ENCODE assay signal across 39 cellular contexts in the genomic region with DNA sequence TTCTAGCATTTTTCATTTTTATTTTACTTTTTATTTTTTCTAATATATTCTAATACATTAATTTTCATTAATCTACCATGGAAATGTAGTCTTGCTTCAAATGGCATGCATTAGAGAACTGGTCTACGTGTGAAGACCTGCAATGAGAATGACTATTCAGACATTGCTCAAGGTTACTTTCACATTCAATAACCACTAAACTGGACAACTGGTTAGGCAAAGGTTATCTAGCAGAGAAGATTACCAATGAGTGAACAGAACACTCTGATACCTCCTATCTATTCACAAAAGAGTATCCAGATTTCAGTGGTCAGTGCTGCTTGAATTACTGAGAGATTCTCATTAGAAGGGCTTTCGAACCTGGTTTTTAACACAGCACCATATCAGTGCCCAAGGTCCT. TPM values are rescaled to one million over a fixed set of nuclear protein-coding genes. Genes with fewer than 3 reads are reported as not detected.
"Had no signal": no experiment of that assay in that cellular context is flagged by ENCODE, and none has a peak within 500 bp of the region (broad histone marks: within the 10 kb centered on the region; RNA-seq: fewer than 3 reads in every experiment).

No MANE protein-coding gene starts in this region.

- FAIRE-seq: astrocyte, TTC549 had no signal

- DNase-seq: activated B cell treated with CpG ODN at 0.5 μM for 24 hours; activated CD4-positive, alpha-beta memory T cell treated with anti-CD3 and anti-CD28 coated beads for 36 hours; activated CD4-positive, alpha-beta T cell treated with anti-CD3 and anti-CD28 coated beads for 4 hours; activated CD4-positive, alpha-beta T cell treated with anti-CD3 and anti-CD28 coated beads, Interleukin-2, amount 10 ng/mL, durations not matched to agents 24 days and 14 days; activated CD4-positive, alpha-beta T cell treated with anti-CD3 and anti-CD28 coated beads, Interleukin-2, amount 50 U/mL, for 1 hour; activated CD4-positive, alpha-beta T cell treated with anti-CD3 and anti-CD28 coated beads, Interleukin-2, amount 50 U/mL, for 4 hours; activated CD4-positive, CD25-positive, alpha-beta regulatory T cell treated with anti-CD3 and anti-CD28 coated beads, Interleukin-2, amount 50 U/mL, for 72 hours; activated CD8-positive, alpha-beta memory T cell treated with anti-CD3 and anti-CD28 coated beads, Interleukin-2, amount 50 U/mL, for 4 hours; activated CD8-positive, alpha-beta T cell treated with anti-CD3 and anti-CD28 coated beads for 36 hours; activated effector memory CD4-positive, alpha-beta T cell treated with anti-CD3 and anti-CD28 coated beads, Interleukin-2, amount 50 U/mL, for 16 hours; activated gamma-delta T cell treated with Interleukin-2 at 50 U/mL for 16 hours; activated naive CD4-positive, alpha-beta T cell; activated naive CD4-positive, alpha-beta T cell treated with anti-CD3 and anti-CD28 coated beads for 36 hours; activated naive CD4-positive, alpha-beta T cell treated with anti-CD3 and anti-CD28 coated beads, Interleukin-2, amount 50 U/mL, for 16 hours; activated naive CD8-positive, alpha-beta T cell treated with anti-CD3 and anti-CD28 coated beads for 36 hours; activated T-cell treated with anti-CD3 and anti-CD28 coated beads for 4 hours; activated T-cell treated with anti-CD3 and anti-CD28 coated beads, Interleukin-2, amount 50 U/mL, for 1 hour; activated T-cell treated with anti-CD3 and anti-CD28 coated beads, Interleukin-2, amount 50 U/mL, for 4 hours; activated T-cell treated with anti-CD3 and anti-CD28 coated beads, Interleukin-2, amount 50 U/mL, for 72 hours; adrenal gland; amniotic stem cell; aorta; body of pancreas; brain microvascular endothelial cell; caudate nucleus; cerebellar nuclear complex; T-cell; T-helper 17 cell had no signal

- ATAC-seq: activated CD8-positive, alpha-beta T cell treated with anti-CD3 and anti-CD28 coated beads for 36 hours; activated naive CD4-positive, alpha-beta T cell treated with anti-CD3 and anti-CD28 coated beads, Interleukin-2, amount 50 U/mL, for 72 hours; activated T-cell treated with anti-CD3 and anti-CD28 coated beads, Interleukin-2, amount 50 U/mL, for 4 hours; activated T-cell treated with anti-CD3 and anti-CD28 coated beads, Interleukin-2, amount 50 U/mL, for 72 hours; activated T-helper 17 cell treated with anti-CD3 and anti-CD28 coated beads, Interleukin-2, amount 50 U/mL, for 72 hours; body of pancreas; T-cell; T-helper 17 cell had no signal

- H3K27ac ChIP-seq: adrenal gland, body of pancreas, brain microvascular endothelial cell, breast epithelium, cardiac muscle cell, VCaP had no signal

- H3K9me3 ChIP-seq: adrenal gland, body of pancreas, breast epithelium had no signal

- H3K4me3 ChIP-seq: adrenal gland, body of pancreas, breast epithelium, cardiac muscle cell had no signal

- H3K4me1 ChIP-seq: adrenal gland, body of pancreas, breast epithelium had no signal

- H3K27me3 ChIP-seq: adrenal gland, body of pancreas, brain microvascular endothelial cell, breast epithelium, cardiac muscle cell had no signal

- H3K36me3 ChIP-seq: adrenal gland, brain microvascular endothelial cell, breast epithelium, cardiac muscle cell had no signal

RNA-seq across cellular contexts. Expression of gene ARHGAP24, which starts 58.9 kb away (rescaled TPM):
- total RNA-seq: activated CD4-positive, alpha-beta memory T cell treated with anti-CD3 and anti-CD28 coated beads for 36 hours; activated CD4-positive, alpha-beta T cell treated with anti-CD3 and anti-CD28 coated beads, Interleukin-2, amount 10 ng/mL, durations not matched to agents 24 days and 14 days; activated CD8-positive, alpha-beta memory T cell treated with anti-CD3 and anti-CD28 coated beads for 36 hours; activated naive CD4-positive, alpha-beta T cell treated with anti-CD3 and anti-CD28 coated beads for 36 hours; activated naive CD4-positive, alpha-beta T cell treated with anti-CD3 and anti-CD28 coated beads, Interleukin-2, amount 50 U/mL, for 72 hours; activated T-cell treated with anti-CD3 and anti-CD28 coated beads, Interleukin-2, amount 50 U/mL, for 72 hours; activated T-helper 1 cell treated with anti-CD3 and anti-CD28 coated beads, Interleukin-12 subunit alpha, Interleukin-12 subunit beta, Interleukin-2, Interleukin-4 antibody, amounts not matched to agents 30 ng/mL and 10 ng/mL and 1 ng/mL, durations not matched to agents 14 hours and 24 hours and 36 hours; T-helper 1 cell treated with Interleukin-12 subunit alpha and Interleukin-12 subunit beta and Interleukin-4 antibody, amounts not matched to agents 30 ng/mL and 1 ng/mL, for 36 hours; T-helper 2 cell treated with Interferon-gamma antibody and Interleukin-4, amounts not matched to agents 100 ng/mL and 5 ng/mL, for 36 hours had no signal
